ENCODE assay signal across 1 cellular context in genomic region chr12:6226002-6226700, GRCh38.
TF ChIP-seq lines count a peak whose summit lies in the region.

No MANE protein-coding gene starts in this region.

TF ChIP-seq in HepG2, 621 proteins besides CTCF, POLR2A, EP300 and RAD21 (continued from another document and continues in another):
- TF ChIP-seq CEBPG (CRISPR knock-in tag; IDR thresholded peaks at IDR 0.05), result peak; percentile 83
- no peak for TF ChIP-seq NR3C1 (CRISPR knock-in tag; IDR thresholded peaks at IDR 0.05)
- TF ChIP-seq HNF4A (CRISPR knock-in tag; IDR thresholded peaks at IDR 0.05), result peak; percentile 92
- no peak; the same call in 1 of the 2 replicates for TF ChIP-seq ZNF503 (CRISPR knock-in tag; IDR thresholded peaks at IDR 0.05)
- TF ChIP-seq ZFP36L1 (CRISPR knock-in tag; IDR thresholded peaks at IDR 0.05), result no peak
- no peak for TF ChIP-seq THAP7 (CRISPR knock-in tag; IDR thresholded peaks at IDR 0.05)
- no peak for TF ChIP-seq PCBP1 (IDR thresholded peaks at IDR 0.05; ENCODE audit: borderline replicate concordance, low read depth, low read length)
- no peak for TF ChIP-seq MTF2 (CRISPR knock-in tag; IDR thresholded peaks at IDR 0.05; ENCODE audit: borderline replicate concordance)
- TF ChIP-seq MIER3 (CRISPR knock-in tag; IDR thresholded peaks at IDR 0.05; ENCODE audit: borderline replicate concordance), result no peak
- 0 out of 2 replicates have a peak, but pooled peaks have one; percentile 43 for TF ChIP-seq ZSCAN25 (CRISPR knock-in tag; IDR thresholded peaks at IDR 0.05)
- TF ChIP-seq NFE2 (CRISPR knock-in tag; IDR thresholded peaks at IDR 0.05), result no peak
- no peak for TF ChIP-seq SRF (IDR thresholded peaks at IDR 0.05; ENCODE audit: low read depth, low read length)
- no peak; the same call in 1 of the 2 replicates for TF ChIP-seq ATF1 (CRISPR knock-in tag; IDR thresholded peaks at IDR 0.05)
- no peak for TF ChIP-seq ZNF549 (CRISPR knock-in tag; IDR thresholded peaks at IDR 0.05)
- no peak for TF ChIP-seq ZBED4 (CRISPR knock-in tag; IDR thresholded peaks at IDR 0.05; ENCODE audit: borderline replicate concordance)
- peak; percentile 64 for TF ChIP-seq POLR2AphosphoS5 (IDR thresholded peaks at IDR 0.05; ENCODE audit: low read depth, low read length)
- no peak for TF ChIP-seq ZFX (CRISPR knock-in tag; IDR thresholded peaks at IDR 0.05; ENCODE audit: low read depth)
- TF ChIP-seq ZNF670 (CRISPR knock-in tag; IDR thresholded peaks at IDR 0.05; ENCODE audit: borderline replicate concordance), result no peak
- no peak for TF ChIP-seq ZFP36L2 (CRISPR knock-in tag; IDR thresholded peaks at IDR 0.05)
- TF ChIP-seq SNAPC4 (CRISPR knock-in tag; IDR thresholded peaks at IDR 0.05), result 0 out of 2 replicates have a peak, but pooled peaks have one; percentile 50
- TF ChIP-seq KMT2B (CRISPR knock-in tag; IDR thresholded peaks at IDR 0.05), result no peak
- TF ChIP-seq ZNF83 (CRISPR knock-in tag; IDR thresholded peaks at IDR 0.05; ENCODE audit: borderline replicate concordance), result no peak
- no peak for TF ChIP-seq TRAFD1 (CRISPR knock-in tag; IDR thresholded peaks at IDR 0.05; ENCODE audit: borderline replicate concordance)
- TF ChIP-seq ZNF225 (CRISPR knock-in tag; IDR thresholded peaks at IDR 0.05), result no peak
- no peak for TF ChIP-seq PITX1 (CRISPR knock-in tag; IDR thresholded peaks at IDR 0.05)
- no peak for TF ChIP-seq ZSCAN21 (CRISPR knock-in tag; IDR thresholded peaks at IDR 0.05; ENCODE audit: borderline replicate concordance)
- no peak for TF ChIP-seq ZBTB46 (CRISPR knock-in tag; IDR thresholded peaks at IDR 0.05; ENCODE audit: borderline replicate concordance)
- TF ChIP-seq ZFY (CRISPR knock-in tag; IDR thresholded peaks at IDR 0.05), result 0 out of 2 replicates have a peak, but pooled peaks have one; percentile 44
- no peak for TF ChIP-seq ZNF331 (CRISPR knock-in tag; IDR thresholded peaks at IDR 0.05)
- no peak for TF ChIP-seq NR2F2 (IDR thresholded peaks at IDR 0.05; ENCODE audit: borderline replicate concordance, low read depth)
- TF ChIP-seq DNMT1 (CRISPR knock-in tag; IDR thresholded peaks at IDR 0.05), result no peak
- no peak for TF ChIP-seq ZNF274 (CRISPR knock-in tag; IDR thresholded peaks at IDR 0.05)
- no peak for TF ChIP-seq SOX6 (IDR thresholded peaks at IDR 0.05)
- TF ChIP-seq SOX6 (CRISPR knock-in tag; IDR thresholded peaks at IDR 0.05), result peak; percentile 88
- no peak for TF ChIP-seq YEATS2 (CRISPR knock-in tag; IDR thresholded peaks at IDR 0.05; ENCODE audit: borderline replicate concordance)
- no peak for TF ChIP-seq HMGXB3 (CRISPR knock-in tag; IDR thresholded peaks at IDR 0.05; ENCODE audit: borderline replicate concordance)
- TF ChIP-seq CERS6 (CRISPR knock-in tag; IDR thresholded peaks at IDR 0.05), result no peak
- no peak for TF ChIP-seq SMC3 (IDR thresholded peaks at IDR 0.05; ENCODE audit: low read length)
- TF ChIP-seq ZNF224 (CRISPR knock-in tag; IDR thresholded peaks at IDR 0.05), result no peak
- TF ChIP-seq GLI4 (CRISPR knock-in tag; IDR thresholded peaks at IDR 0.05; ENCODE audit: borderline replicate concordance), result no peak
